Comparison of ENCODE assay signal across 33 cellular contexts in genomic region chr1:72869441-72869840, GRCh38.
A peak's percentile ranks its signal among the peaks of the same experiment; 100 is the strongest.
DNase-seq lines count a peak whose midpoint lies in the region; ATAC-seq and TF ChIP-seq lines count a peak whose summit lies in the region.
"Had no signal": no experiment of that assay in that cellular context is flagged by ENCODE, and none has a peak within 500 bp of the region (broad histone marks: within the 10 kb centered on the region; RNA-seq: fewer than 3 reads in every experiment).

No MANE protein-coding gene starts in this region.

- H3K4me2 ChIP-seq in trophoblast cell (ENCODE audit: low read length): no peak overlapping the region
- H3K4me2 ChIP-seq: A549; BLaER1; BLaER1 treated with 17β-estradiol and CSF1 and Interleukin-3, amounts not matched to agents 10 nM and 100 nM had no signal

- intact Hi-C loops in A673 (cut with micrococcal nuclease; ENCODE audit: unreplicated experiment) (loop anchor here (5.0 to 10.0 kb wide), 2 partner anchors 247 to 955 kb away; no protein-coding TSS in a partner anchor), ascending aorta (cut with DNase I) (no loop called here)

- no peak overlapping the region for H4K8ac ChIP-seq in trophoblast cell (ENCODE audit: low read depth, low read length)

- ATAC-seq in HG02840 (IDR thresholded peaks at IDR 0.05; ENCODE audit: low FRiP score, unreplicated experiment): no peak
- ATAC-seq: A549; CD8-positive, alpha-beta T cell had no signal

- H3K4me3 Mint-ChIP-seq in nephron progenitor cell: no peak overlapping the region
- H3K4me3 Mint-ChIP-seq: B cell; CD14-positive monocyte; CD4-positive, alpha-beta memory T cell; CD4-positive, alpha-beta T cell; CD4-positive, CD25-positive, alpha-beta regulatory T cell; CD8-positive, alpha-beta memory T cell; CD8-positive, alpha-beta T cell had no signal

- H3K9me3 ChIP-seq in A673 (ENCODE audit: low read depth, low read length, poor library complexity, severe bottlenecking) (peaks cover 2% of the 10 kb centered on the region), SK-N-MC (ENCODE audit: low read depth, low read length) (no peaks in the 10 kb centered on the region), trophoblast cell (ENCODE audit: insufficient read depth, low read depth, low read length) (no peaks in the 10 kb centered on the region), ascending aorta (no peaks in the 10 kb centered on the region)
- H3K9me3 ChIP-seq: A549; BE2C; BLaER1; BLaER1 treated with 17β-estradiol and CSF1 and Interleukin-3, amounts not matched to agents 10 nM and 100 nM; Caco-2 had no signal

- H3K27me3 Mint-ChIP-seq in nephron progenitor cell (ENCODE audit: low read depth, poor library complexity): peaks cover 4% of the 10 kb centered on the region
- H3K27me3 Mint-ChIP-seq: B cell; CD4-positive, alpha-beta memory T cell; CD4-positive, alpha-beta T cell; CD4-positive, CD25-positive, alpha-beta regulatory T cell; CD8-positive, alpha-beta memory T cell had no signal

- H3K27me3 ChIP-seq in A673 (replicated peaks; ENCODE audit: insufficient read depth, low read depth, low read length, poor library complexity): no peaks in the 10 kb centered on the region
- no peaks in the 10 kb centered on the region for H3K27me3 ChIP-seq in trophoblast cell (ENCODE audit: insufficient read depth, low read length)
- no peaks in the 10 kb centered on the region for H3K27me3 ChIP-seq in ascending aorta
- H3K27me3 ChIP-seq: BE2C; BLaER1; BLaER1 treated with 17β-estradiol and CSF1 and Interleukin-3, amounts not matched to agents 10 nM and 100 nM had no signal

- no peaks in the 10 kb centered on the region for H3K79me2 ChIP-seq in trophoblast cell (ENCODE audit: control insufficient read depth, insufficient read depth, low read length, poor library complexity)

- DNase-seq in A673 (ENCODE audit: low spot score): peak; percentile 78
- peak; percentile 52 for DNase-seq in SK-N-MC (ENCODE audit: low read depth, low spot score)
- DNase-seq in nephron progenitor cell: no peak
- no peak for DNase-seq in trophoblast cell
- DNase-seq in ascending aorta (ENCODE audit: low spot score in 2 of 2): no peak
- DNase-seq: 8988T; ACHN; AML-193; BE2C; C1 segment of cervical spinal cord; Caco-2; Calu3; CD4-positive, alpha-beta memory T cell; CD4-positive, alpha-beta T cell; CD4-positive, CD25-positive, alpha-beta regulatory T cell; CD8-positive, alpha-beta memory T cell; CD8-positive, alpha-beta T cell; COR-L47; DMS 273 treated with DMSO at 0.1 percent for 48 hours; DMS153; DMS53; DMS79; DMS79 treated with DMSO at 0.1 percent for 48 hours; DND-41; EL had no signal

- H3K4me1 ChIP-seq in A673 (ENCODE audit: insufficient read depth, low read length, poor library complexity, severe bottlenecking) (peaks cover 31% of the 10 kb centered on the region), trophoblast cell (ENCODE audit: control insufficient read depth in 1 of 2, insufficient read depth in 2 of 2, low read length in 2 of 2) (no peaks in the 10 kb centered on the region), ascending aorta (no peaks in the 10 kb centered on the region)
- H3K4me1 ChIP-seq: A549; BE2C; BLaER1; BLaER1 treated with 17β-estradiol and CSF1 and Interleukin-3, amounts not matched to agents 10 nM and 100 nM; Caco-2 had no signal

- no peaks in the 10 kb centered on the region for H3K4me1 Mint-ChIP-seq in nephron progenitor cell
- H3K4me1 Mint-ChIP-seq: B cell; CD14-positive monocyte; CD4-positive, CD25-positive, alpha-beta regulatory T cell; CD8-positive, alpha-beta memory T cell had no signal

- CTCF ChIA-PET in A673 (lab: Charles Lee): interaction anchor here (0.6 to 1.6 kb wide), 2 partner anchors 29 to 164 kb away, joined by 4 to 8 read pairs; no protein-coding TSS in a partner anchor

- peak overlapping the region; percentile 40 for H3K27ac Mint-ChIP-seq in nephron progenitor cell
- H3K27ac Mint-ChIP-seq: B cell; CD14-positive monocyte; CD4-positive, alpha-beta T cell; CD4-positive, CD25-positive, alpha-beta regulatory T cell; CD8-positive, alpha-beta T cell had no signal

- no peak overlapping the region for H2AFZ ChIP-seq in trophoblast cell (ENCODE audit: insufficient read depth, low read length, poor library complexity)

- H3K36me3 ChIP-seq in A673 (ENCODE audit: insufficient read depth, low read length, poor library complexity, severe bottlenecking) (no peaks in the 10 kb centered on the region), SK-N-MC (ENCODE audit: insufficient read depth, low read length) (no peaks in the 10 kb centered on the region), trophoblast cell (ENCODE audit: control insufficient read depth in 1 of 2, insufficient read depth in 2 of 2, low read length in 2 of 2) (no peaks in the 10 kb centered on the region), ascending aorta (no peaks in the 10 kb centered on the region)
- H3K36me3 ChIP-seq: BE2C; BLaER1; BLaER1 treated with 17β-estradiol and CSF1 and Interleukin-3, amounts not matched to agents 10 nM and 100 nM had no signal

- no TSS peak for BruUV-seq in A673 (replicated peaks; lab: Mats Ljungman, UMichigan)

- H2BK120ac ChIP-seq in trophoblast cell (ENCODE audit: insufficient read depth, low read length, poor library complexity): no peak overlapping the region

- H4K91ac ChIP-seq in trophoblast cell (ENCODE audit: low read depth, low read length): no peak overlapping the region

- H3K27ac ChIP-seq in A673 (ENCODE audit: low read depth, low read length, poor library complexity, severe bottlenecking) (peak overlapping the region; percentile 84), SK-N-MC (peak overlapping the region; percentile 92), trophoblast cell (ENCODE audit: low read depth, low read length) (no peak overlapping the region), ascending aorta (no peak overlapping the region)
- H3K27ac ChIP-seq: 22Rv1; A549; BLaER1; BLaER1 treated with 17β-estradiol and CSF1 and Interleukin-3, amounts not matched to agents 10 nM and 100 nM; C4-2B had no signal

- H3K9ac ChIP-seq in SK-N-MC (ENCODE audit: insufficient read length): no peak overlapping the region
- H3K9ac ChIP-seq in trophoblast cell (ENCODE audit: low read length): no peak overlapping the region
- H3K9ac ChIP-seq: BLaER1; BLaER1 treated with 17β-estradiol and CSF1 and Interleukin-3, amounts not matched to agents 10 nM and 100 nM had no signal

- H3K4me3 ChIP-seq in A673 (ENCODE audit: low read depth, low read length, poor library complexity, severe bottlenecking) (no peak overlapping the region), SK-N-MC (peak overlapping the region; percentile 24; the same call in 1 of the 2 replicates), trophoblast cell (ENCODE audit: low read depth, low read length) (no peak overlapping the region), ascending aorta (no peak overlapping the region)
- H3K4me3 ChIP-seq: A549; BLaER1; BLaER1 treated with 17β-estradiol and CSF1 and Interleukin-3, amounts not matched to agents 10 nM and 100 nM had no signal

- no peaks in the 10 kb centered on the region for H3K9me3 Mint-ChIP-seq in nephron progenitor cell

- no peak overlapping the region for H2BK5ac ChIP-seq in trophoblast cell (ENCODE audit: low read depth, low read length, poor library complexity)

- no peaks in the 10 kb centered on the region for H3K79me1 ChIP-seq in trophoblast cell (ENCODE audit: low read length)

- H3K36me3 Mint-ChIP-seq in nephron progenitor cell (ENCODE audit: low read depth): no peaks in the 10 kb centered on the region
- H3K36me3 Mint-ChIP-seq: CD14-positive monocyte; CD4-positive, alpha-beta memory T cell; CD4-positive, CD25-positive, alpha-beta regulatory T cell; CD8-positive, alpha-beta memory T cell; CD8-positive, alpha-beta T cell had no signal

- H3K18ac ChIP-seq in trophoblast cell (ENCODE audit: low read length): no peak overlapping the region

- H3K23ac ChIP-seq in trophoblast cell (ENCODE audit: low read length): no peak overlapping the region

- POLR2A ChIA-PET in A673 (lab: Charles Lee; ENCODE audit: low non-redundant PET): interaction anchor here (1.0 kb wide), 2 partner anchors 161 to 164 kb away, joined by 4 to 24 read pairs; no protein-coding TSS in a partner anchor

- H3K4ac ChIP-seq in trophoblast cell (ENCODE audit: low read depth, low read length): no peak overlapping the region

- no peak overlapping the region for H2AK5ac ChIP-seq in trophoblast cell (ENCODE audit: low read length)

- TF ChIP-seq CTCF in A673 (conservative IDR thresholded peaks at IDR 0.05; ENCODE audit: low read depth, low read length) (no peak), nephron progenitor cell (IDR thresholded peaks at IDR 0.05) (no peak), ascending aorta (IDR thresholded peaks at IDR 0.05) (no peak)

- H2BK12ac ChIP-seq in trophoblast cell (ENCODE audit: low read length): no peak overlapping the region

- H3K14ac ChIP-seq in trophoblast cell (ENCODE audit: low read length): no peak overlapping the region

- H4K12ac ChIP-seq in trophoblast cell (ENCODE audit: low read depth, low read length): no peak overlapping the region

Comparison
In these comparisons a context has a peak if more than half of its experiments do, and no peak if none do; other contexts are left out.
1. DNase-seq: peak in A673 (single experiment) and SK-N-MC (single experiment); none in nephron progenitor cell (single experiment), trophoblast cell (0 of 2) and ascending aorta (0 of 2).
2. H3K27ac ChIP-seq: peak in A673 (single experiment) and SK-N-MC (single experiment); none in trophoblast cell (single experiment) and ascending aorta (0 of 2).